9 cellular contexts compared by ENCODE assay signal in the genomic region with DNA sequence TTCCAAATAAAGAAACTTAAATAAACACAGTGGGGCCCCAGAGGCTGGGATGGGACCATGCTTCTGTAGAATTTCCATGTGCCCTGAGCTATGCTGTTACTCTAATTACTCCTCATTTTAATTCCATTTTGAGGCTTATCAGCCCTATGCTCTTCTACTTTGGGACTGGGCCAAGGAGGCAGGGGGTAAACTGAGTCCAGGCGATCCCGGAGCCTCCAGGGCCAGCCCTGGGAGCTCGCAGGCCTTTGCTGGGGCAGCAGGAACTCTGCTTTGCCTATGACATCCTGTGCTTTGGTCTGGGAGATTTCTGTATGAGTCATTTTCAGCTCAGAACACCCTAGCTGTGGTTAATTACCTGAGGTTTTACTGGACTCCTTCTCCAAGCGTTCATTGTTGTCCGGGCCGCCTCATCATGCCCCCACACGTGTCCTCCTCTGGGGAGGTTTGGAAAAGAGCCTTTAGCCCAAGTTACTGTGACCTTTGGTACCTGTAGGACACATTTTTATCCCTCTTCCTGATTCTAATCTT.
DNase-seq lines count a peak whose midpoint lies in the region; ATAC-seq, FAIRE-seq and TF ChIP-seq lines count a peak whose summit lies in the region.
"Had no signal": no experiment of that assay in that cellular context is flagged by ENCODE, and none has a peak within 500 bp of the region (broad histone marks: within the 10 kb centered on the region; RNA-seq: fewer than 3 reads in every experiment).

No MANE protein-coding gene starts in this region.

- H3K4me1 Mint-ChIP-seq in stimulated activated memory B cell treated with anti-CD40 and anti-IgM and Interleukin-4, amounts not matched to agents 10 μg/mL and 1 μg/mL and 100 μg/mL, for 72 hours: peaks cover 7% of the 10 kb centered on the region

- H3K4me3 ChIP-seq in AG10803 (ENCODE audit: low read length) (no peak overlapping the region), choroid plexus epithelial cell (ENCODE audit: low read depth, low read length) (no peak overlapping the region)

- no peaks in the 10 kb centered on the region for H3K36me3 Mint-ChIP-seq in stimulated activated memory B cell treated with anti-CD40 and anti-IgM and Interleukin-4, amounts not matched to agents 10 μg/mL and 1 μg/mL and 100 μg/mL, for 72 hours

- no peak overlapping the region for H3K27ac Mint-ChIP-seq in stimulated activated memory B cell treated with anti-CD40 and anti-IgM and Interleukin-4, amounts not matched to agents 10 μg/mL and 1 μg/mL and 100 μg/mL, for 72 hours

- no peaks in the 10 kb centered on the region for H3K9me3 Mint-ChIP-seq in stimulated activated memory B cell treated with anti-CD40 and anti-IgM and Interleukin-4, amounts not matched to agents 10 μg/mL and 1 μg/mL and 100 μg/mL, for 72 hours
- H3K9me3 Mint-ChIP-seq: activated T-cell treated with anti-CD3 and anti-CD28 coated beads, Interleukin-2, amount 50 U/mL, for 4 hours had no signal

- H3K27me3 Mint-ChIP-seq in stimulated activated memory B cell treated with anti-CD40 and anti-IgM and Interleukin-4, amounts not matched to agents 10 μg/mL and 1 μg/mL and 100 μg/mL, for 72 hours: peaks cover 35% of the 10 kb centered on the region

- no peak for FAIRE-seq in D721Med (lab: Jason Lieb, UNC)

- ATAC-seq in GM19372 (IDR thresholded peaks at IDR 0.05; ENCODE audit: low read depth, unreplicated experiment): peak; percentile 72
- ATAC-seq in HG03342 (IDR thresholded peaks at IDR 0.05; ENCODE audit: unreplicated experiment): peak; percentile 82
- ATAC-seq in stimulated activated memory B cell treated with anti-CD40 and anti-IgM and Interleukin-4, amounts not matched to agents 10 μg/mL and 1 μg/mL and 100 μg/mL, for 72 hours: no peak
- no peak for ATAC-seq in GM19328 (IDR thresholded peaks at IDR 0.05; ENCODE audit: unreplicated experiment)

- peak; percentile 41 for DNase-seq in AG10803 (ENCODE audit: low read depth)
- DNase-seq in choroid plexus epithelial cell (ENCODE audit: low read depth): peak; percentile 78
- no peak for DNase-seq in NCI-H1048 (lab: John Stamatoyannopoulos, UW)
- no peak for DNase-seq in D721Med (ENCODE audit: insufficient read length, low spot score)
- DNase-seq: activated T-cell treated with anti-CD3 and anti-CD28 coated beads, Interleukin-2, amount 50 U/mL, for 4 hours had no signal

- TF ChIP-seq CTCF in AG10803 (conservative IDR thresholded peaks at IDR 0.05; ENCODE audit: low read length) (no peak), choroid plexus epithelial cell (conservative IDR thresholded peaks at IDR 0.05; ENCODE audit: low read depth, low read length) (no peak), D721Med (IDR thresholded peaks at IDR 0.05; ENCODE audit: insufficient read depth, missing control alignments) (no peak)

- H3K4me3 Mint-ChIP-seq in stimulated activated memory B cell treated with anti-CD40 and anti-IgM and Interleukin-4, amounts not matched to agents 10 μg/mL and 1 μg/mL and 100 μg/mL, for 72 hours: no peak overlapping the region
- H3K4me3 Mint-ChIP-seq: activated T-cell treated with anti-CD3 and anti-CD28 coated beads, Interleukin-2, amount 50 U/mL, for 4 hours had no signal

Comparison
In these comparisons a context has a peak if more than half of its experiments do, and no peak if none do; other contexts are left out.
1. DNase-seq: peak in AG10803 (single experiment) and choroid plexus epithelial cell (single experiment); none in NCI-H1048 (single experiment) and D721Med (single experiment).
2. ATAC-seq: peak in GM19372 (single experiment) and HG03342 (single experiment); none in stimulated activated memory B cell treated with anti-CD40 and anti-IgM and Interleukin-4, amounts not matched to agents 10 μg/mL and 1 μg/mL and 100 μg/mL, for 72 hours (single experiment) and GM19328 (single experiment).